19 cellular contexts compared by ENCODE assay signal in genomic region chr22:22023581-22024137, GRCh38.
"Had no signal": no experiment of that assay in that cellular context is flagged by ENCODE, and none has a peak within 500 bp of the region (broad histone marks: within the 10 kb centered on the region; RNA-seq: fewer than 3 reads in every experiment).

No MANE protein-coding gene starts in this region.

- H2AFZ ChIP-seq: neural progenitor cell, parathyroid adenoma had no signal

- ATAC-seq: activated T-cell treated with anti-CD3 and anti-CD28 coated beads, Interleukin-2, amount 50 U/mL, for 4 hours had no signal

- H3K4me3 Mint-ChIP-seq: activated CD4-positive, alpha-beta memory T cell treated with anti-CD3 and anti-CD28 coated beads for 36 hours; activated naive CD8-positive, alpha-beta T cell treated with anti-CD3 and anti-CD28 coated beads for 36 hours; activated T-cell treated with anti-CD3 and anti-CD28 coated beads, Interleukin-2, amount 50 U/mL, for 4 hours; neural progenitor cell; stimulated activated naive CD8-positive, alpha-beta T cell treated with anti-CD3 and anti-CD28 coated beads, Interleukin-15, Interleukin-2, amounts not matched to agents 100 ng/mL and 50 ng/mL, for 24 hours had no signal

- H3K27ac ChIP-seq: left ventricle myocardium inferior, neural progenitor cell, parathyroid adenoma, tibial artery, vagina had no signal

- H3K9ac ChIP-seq: neural progenitor cell, parathyroid adenoma had no signal

- H3K4me1 ChIP-seq: left ventricle myocardium inferior, neural progenitor cell, parathyroid adenoma, tibial artery, vagina had no signal

- H3K4me2 ChIP-seq: neural progenitor cell had no signal

- H3K9me3 Mint-ChIP-seq: activated CD4-positive, alpha-beta memory T cell treated with anti-CD3 and anti-CD28 coated beads for 36 hours; activated naive CD8-positive, alpha-beta T cell treated with anti-CD3 and anti-CD28 coated beads for 36 hours; activated T-cell treated with anti-CD3 and anti-CD28 coated beads, Interleukin-2, amount 50 U/mL, for 4 hours; neural progenitor cell; stimulated activated naive CD8-positive, alpha-beta T cell treated with anti-CD3 and anti-CD28 coated beads, Interleukin-15, Interleukin-2, amounts not matched to agents 100 ng/mL and 50 ng/mL, for 24 hours had no signal

- H3K27ac Mint-ChIP-seq: activated CD4-positive, alpha-beta memory T cell treated with anti-CD3 and anti-CD28 coated beads for 36 hours; activated naive CD8-positive, alpha-beta T cell treated with anti-CD3 and anti-CD28 coated beads for 36 hours; neural progenitor cell; stimulated activated naive CD8-positive, alpha-beta T cell treated with anti-CD3 and anti-CD28 coated beads, Interleukin-15, Interleukin-2, amounts not matched to agents 100 ng/mL and 50 ng/mL, for 24 hours had no signal

- H3K36me3 ChIP-seq: heart right ventricle, left ventricle myocardium inferior, neural progenitor cell, tibial artery, vagina had no signal

- H3K4me3 ChIP-seq: heart right ventricle, left ventricle myocardium inferior, neural progenitor cell, tibial artery, vagina had no signal

- H3K9me3 ChIP-seq: heart right ventricle, left ventricle myocardium inferior, tibial artery, vagina had no signal

- DNase-seq: activated CD4-positive, alpha-beta memory T cell treated with anti-CD3 and anti-CD28 coated beads for 36 hours; activated gamma-delta T cell; activated naive CD8-positive, alpha-beta T cell treated with anti-CD3 and anti-CD28 coated beads for 36 hours; activated T-cell treated with anti-CD3 and anti-CD28 coated beads, Interleukin-2, amount 50 U/mL, for 4 hours; anterior cingulate cortex; heart right ventricle; left ventricle myocardium inferior; stimulated activated CD4-positive, alpha-beta T cell treated with anti-CD3 and anti-CD28 coated beads, Interleukin-2, amount 100 ng/mL, for 48 hours; stimulated activated CD8-positive, alpha-beta memory T cell treated with anti-CD3 and anti-CD28 coated beads, Interleukin-4, amount 100 ng/mL, for 48 hours; T1000; tibial artery had no signal

- H3K79me2 ChIP-seq: parathyroid adenoma had no signal

- H3K27me3 Mint-ChIP-seq: activated naive CD8-positive, alpha-beta T cell treated with anti-CD3 and anti-CD28 coated beads for 36 hours; stimulated activated naive CD8-positive, alpha-beta T cell treated with anti-CD3 and anti-CD28 coated beads, Interleukin-15, Interleukin-2, amounts not matched to agents 100 ng/mL and 50 ng/mL, for 24 hours had no signal

- H3K27me3 ChIP-seq: vagina had no signal

- H3K36me3 Mint-ChIP-seq: activated CD4-positive, alpha-beta memory T cell treated with anti-CD3 and anti-CD28 coated beads for 36 hours; activated naive CD8-positive, alpha-beta T cell treated with anti-CD3 and anti-CD28 coated beads for 36 hours; neural progenitor cell had no signal

- FAIRE-seq: colon, endothelial cell of umbilical vein, frontal cortex, islet of Langerhans had no signal
